Comparison of ENCODE assay signal across 13 cellular contexts in genomic region chr3:79019924-79020173, GRCh38.
DNase-seq lines count a peak whose midpoint lies in the region; ATAC-seq, FAIRE-seq and TF ChIP-seq lines count a peak whose summit lies in the region.
"Had no signal": no experiment of that assay in that cellular context is flagged by ENCODE, and none has a peak within 500 bp of the region (broad histone marks: within the 10 kb centered on the region; RNA-seq: fewer than 3 reads in every experiment).

No MANE protein-coding gene starts in this region.

- H2AFZ ChIP-seq in parathyroid adenoma: peak overlapping the region; percentile 73

- peak overlapping the region; percentile 97 for H3K27ac Mint-ChIP-seq in endodermal cell
- H3K27ac Mint-ChIP-seq: activated T-helper 17 cell treated with anti-CD3 and anti-CD28 coated beads, Interleukin-2, amount 50 U/mL, for 72 hours; dendritic cell treated with granulocyte-macrophage colony-stimulating factor and Interleukin-4, amounts not matched to agents 40 ng/mL and 50 ng/mL, for 4 days had no signal

- H3K4me3 Mint-ChIP-seq in endodermal cell: no peak overlapping the region
- H3K4me3 Mint-ChIP-seq: activated T-helper 17 cell treated with anti-CD3 and anti-CD28 coated beads, Interleukin-2, amount 50 U/mL, for 72 hours had no signal

- peaks cover 1% of the 10 kb centered on the region for H3K9me3 Mint-ChIP-seq in endodermal cell
- H3K9me3 Mint-ChIP-seq: dendritic cell treated with granulocyte-macrophage colony-stimulating factor and Interleukin-4, amounts not matched to agents 40 ng/mL and 50 ng/mL, for 4 days had no signal

- H3K4me2 ChIP-seq in parathyroid adenoma (ENCODE audit: low read length): peak overlapping the region; percentile 78

- peaks cover 2% of the 10 kb centered on the region for H3K4me1 ChIP-seq in endodermal cell (ENCODE audit: control insufficient read depth, insufficient read depth, low read length)
- H3K4me1 ChIP-seq in parathyroid adenoma: peaks cover 4% of the 10 kb centered on the region
- H3K4me1 ChIP-seq: thyroid gland had no signal

- H3K36me3 Mint-ChIP-seq in endodermal cell (ENCODE audit: low read depth): no peaks in the 10 kb centered on the region

- no peak for ATAC-seq in GM18519 (IDR thresholded peaks at IDR 0.05; ENCODE audit: low FRiP score, unreplicated experiment)
- ATAC-seq: activated T-helper 17 cell treated with anti-CD3 and anti-CD28 coated beads, Interleukin-2, amount 50 U/mL, for 72 hours had no signal

- H3K36me3 ChIP-seq in endodermal cell (ENCODE audit: control insufficient read depth, insufficient read depth, low read length): no peaks in the 10 kb centered on the region
- no peaks in the 10 kb centered on the region for H3K36me3 ChIP-seq in parathyroid adenoma (ENCODE audit: control insufficient read depth, insufficient read depth, low read length)
- H3K36me3 ChIP-seq: thyroid gland had no signal

- H3K4me1 Mint-ChIP-seq in endodermal cell: peaks cover 41% of the 10 kb centered on the region
- H3K4me1 Mint-ChIP-seq: activated T-helper 17 cell treated with anti-CD3 and anti-CD28 coated beads, Interleukin-2, amount 50 U/mL, for 72 hours had no signal

- H3K4me3 ChIP-seq in endodermal cell (ENCODE audit: low read length) (peak overlapping the region; percentile 92), parathyroid adenoma (ENCODE audit: low read depth, low read length) (peak overlapping the region; percentile 61)

- H3K27me3 Mint-ChIP-seq in endodermal cell (ENCODE audit: insufficient read depth): peaks cover 9% of the 10 kb centered on the region

- H3K27me3 ChIP-seq in endodermal cell (ENCODE audit: control insufficient read depth, insufficient read depth, low read length, poor library complexity, severe bottlenecking) (peaks cover 9% of the 10 kb centered on the region), parathyroid adenoma (ENCODE audit: control insufficient read depth, insufficient read depth, low read length) (no peaks in the 10 kb centered on the region)
- H3K27me3 ChIP-seq: thyroid gland had no signal

- FAIRE-seq in D721Med (lab: Jason Lieb, UNC): peak; percentile 73

- no peak for TF ChIP-seq CTCF in D721Med (IDR thresholded peaks at IDR 0.05; ENCODE audit: insufficient read depth, missing control alignments)
- TF ChIP-seq CTCF in endodermal cell (conservative IDR thresholded peaks at IDR 0.05): no peak
- TF ChIP-seq CTCF in parathyroid adenoma (IDR thresholded peaks at IDR 0.05): no peak

- H3K27ac ChIP-seq in endodermal cell (ENCODE audit: low read depth, low read length) (peak overlapping the region; percentile 91), parathyroid adenoma (peak overlapping the region; percentile 89)

- H3K9ac ChIP-seq in endodermal cell (ENCODE audit: extremely low read depth, low read length, poor library complexity, severe bottlenecking): no peak overlapping the region
- no peak overlapping the region for H3K9ac ChIP-seq in parathyroid adenoma

- H3K79me2 ChIP-seq in parathyroid adenoma: no peaks in the 10 kb centered on the region

- H3K9me3 ChIP-seq in endodermal cell (ENCODE audit: control insufficient read depth, low read length) (no peaks in the 10 kb centered on the region), parathyroid adenoma (ENCODE audit: control insufficient read depth, low read length) (no peaks in the 10 kb centered on the region)
- H3K9me3 ChIP-seq: thyroid gland had no signal

- no peak for DNase-seq in D721Med (ENCODE audit: insufficient read length, low spot score)
- DNase-seq in OCI-M1 (lab: John Stamatoyannopoulos, UW): peak; percentile 40
- no peak for DNase-seq in endodermal cell
- DNase-seq in activated CD8-positive, alpha-beta memory T cell treated with anti-CD3 and anti-CD28 coated beads, Interleukin-2, amount 50 U/mL, for 48 hours: no peak
- DNase-seq in NCI-H146 (lab: John Stamatoyannopoulos, UW): no peak
- no peak for DNase-seq in SKM-1 (lab: John Stamatoyannopoulos, UW; ENCODE audit: unreplicated experiment)
- DNase-seq: DMS79 treated with DMSO at 0.1 percent for 48 hours; stimulated activated CD4-positive, alpha-beta T cell treated with anti-CD3 and anti-CD28 coated beads, Interleukin-4, amount 100 ng/mL, for 24 hours had no signal
